1 cellular context compared by ENCODE assay signal in genomic region chr15:45790325-45790943, GRCh38.
TF ChIP-seq lines count a peak whose summit lies in the region.

No MANE protein-coding gene starts in this region.

TF ChIP-seq in GM23338, 12 proteins besides CTCF, POLR2A, EP300 and RAD21 (continued from another document):
- no peak for TF ChIP-seq ZNF462 (CRISPR knock-in tag; IDR thresholded peaks at IDR 0.05)
- TF ChIP-seq ZNF114 (CRISPR knock-in tag; IDR thresholded peaks at IDR 0.05): no peak
- TF ChIP-seq ETS1 (IDR thresholded peaks at IDR 0.05): no peak
